ENCODE assay signal across 1 cellular context in genomic region chr20:2287504-2287903, GRCh38.
A peak's percentile ranks its signal among the peaks of the same experiment; 100 is the strongest.
TF ChIP-seq lines count a peak whose summit lies in the region.

No MANE protein-coding gene starts in this region.

TF ChIP-seq in HepG2, 621 proteins besides CTCF, POLR2A, EP300 and RAD21 (continued from another document):
- no peak for TF ChIP-seq LRRFIP1 (CRISPR knock-in tag; conservative IDR thresholded peaks at IDR 0.05)
- no peak for TF ChIP-seq ZNF577 (CRISPR knock-in tag; IDR thresholded peaks at IDR 0.05; ENCODE audit: borderline replicate concordance, low read depth)
- no peak for TF ChIP-seq TAF15 (IDR thresholded peaks at IDR 0.05; ENCODE audit: low read depth, low read length, poor library complexity, severe bottlenecking)
- TF ChIP-seq ETV5 (CRISPR knock-in tag; IDR thresholded peaks at IDR 0.05; ENCODE audit: borderline replicate concordance) = peak; percentile 23; the same call in 1 of the 2 replicates
- peak; percentile 62 to 72; a peak in 3 of 4 replicates for TF ChIP-seq MAFK (conservative IDR thresholded peaks at IDR 0.05 in 1 of 2, IDR thresholded peaks at IDR 0.05 in 1 of 2; ENCODE audit: low read length in 2 of 2)
- TF ChIP-seq IRF1 (CRISPR knock-in tag; IDR thresholded peaks at IDR 0.05; ENCODE audit: low read depth) = no peak
- no peak for TF ChIP-seq SP4 (CRISPR knock-in tag; IDR thresholded peaks at IDR 0.05)
- peak; percentile 57; the same call in 1 of the 2 replicates for TF ChIP-seq SOX5 (CRISPR knock-in tag; IDR thresholded peaks at IDR 0.05; ENCODE audit: borderline replicate concordance)
- no peak for TF ChIP-seq NFRKB (IDR thresholded peaks at IDR 0.05)
- no peak for TF ChIP-seq SP140L (CRISPR knock-in tag; IDR thresholded peaks at IDR 0.05; ENCODE audit: borderline replicate concordance)
- no peak for TF ChIP-seq ZNF629 (CRISPR knock-in tag; conservative IDR thresholded peaks at IDR 0.05)
- TF ChIP-seq MED1 (CRISPR knock-in tag; IDR thresholded peaks at IDR 0.05) = 0 out of 2 replicates have a peak, but pooled peaks have one; percentile 18
- TF ChIP-seq GABPA (IDR thresholded peaks at IDR 0.05; ENCODE audit: low read depth, low read length) = no peak
- TF ChIP-seq GABPA (CRISPR knock-in tag; IDR thresholded peaks at IDR 0.05; ENCODE audit: low read depth) = no peak
- TF ChIP-seq ZNF274 (CRISPR knock-in tag; IDR thresholded peaks at IDR 0.05) = no peak
- no peak for TF ChIP-seq ZFP36L2 (CRISPR knock-in tag; IDR thresholded peaks at IDR 0.05)
- TF ChIP-seq RNF2 (conservative IDR thresholded peaks at IDR 0.05; ENCODE audit: low read depth) = no peak
- TF ChIP-seq ZNF839 (CRISPR knock-in tag; IDR thresholded peaks at IDR 0.05; ENCODE audit: borderline replicate concordance) = no peak
- TF ChIP-seq ZFP1 (CRISPR knock-in tag; IDR thresholded peaks at IDR 0.05) = no peak
- no peak for TF ChIP-seq SETDB1 (CRISPR knock-in tag; IDR thresholded peaks at IDR 0.05; ENCODE audit: borderline replicate concordance)
- TF ChIP-seq ZNF570 (CRISPR knock-in tag; IDR thresholded peaks at IDR 0.05; ENCODE audit: borderline replicate concordance) = no peak
- TF ChIP-seq CREBL2 (CRISPR knock-in tag; IDR thresholded peaks at IDR 0.05; ENCODE audit: borderline replicate concordance) = no peak
- 0 out of 2 replicates have a peak, but pooled peaks have one; percentile 13 for TF ChIP-seq RXRB (CRISPR knock-in tag; IDR thresholded peaks at IDR 0.05; ENCODE audit: borderline replicate concordance)
- TF ChIP-seq ZNF354B (CRISPR knock-in tag; IDR thresholded peaks at IDR 0.05) = no peak
- TF ChIP-seq ZNF558 (CRISPR knock-in tag; IDR thresholded peaks at IDR 0.05; ENCODE audit: borderline replicate concordance) = no peak
- no peak for TF ChIP-seq ZNF121 (CRISPR knock-in tag; IDR thresholded peaks at IDR 0.05)
